8 cellular contexts compared by ENCODE assay signal in genomic region chr20:7285918-7286556, GRCh38.
A peak's percentile ranks its signal among the peaks of the same experiment; 100 is the strongest.
DNase-seq lines count a peak whose midpoint lies in the region; ATAC-seq and TF ChIP-seq lines count a peak whose summit lies in the region.

No MANE protein-coding gene starts in this region.

- ATAC-seq in SK-N-SH treated with all-trans-retinoic acid at 6 μM for 48 hours: peak; percentile 89

- H3K36me3 Mint-ChIP-seq in HFFc6 (ENCODE audit: low read depth): no peaks in the 10 kb centered on the region
- H3K36me3 Mint-ChIP-seq in mesothelial cell of epicardium: no peaks in the 10 kb centered on the region

- H3K27me3 Mint-ChIP-seq in HFFc6 (ENCODE audit: insufficient read depth): no peaks in the 10 kb centered on the region; the same call in 1 of the 2 replicates
- peaks cover 30% of the 10 kb centered on the region for H3K27me3 Mint-ChIP-seq in mesothelial cell of epicardium (ENCODE audit: low read depth)

- TF ChIP-seq CTCF in HFFc6 (IDR thresholded peaks at IDR 0.05) (peak; percentile 74), mesothelial cell of epicardium (IDR thresholded peaks at IDR 0.05; ENCODE audit: unreplicated experiment) (peak; percentile 81)

- no peaks in the 10 kb centered on the region for H3K4me1 Mint-ChIP-seq in HFFc6 (ENCODE audit: low read depth)
- H3K4me1 Mint-ChIP-seq in mesothelial cell of epicardium: peaks cover 7% of the 10 kb centered on the region

- H3K9me3 Mint-ChIP-seq in HFFc6: peaks cover 30% of the 10 kb centered on the region
- H3K9me3 Mint-ChIP-seq in mesothelial cell of epicardium: no peaks in the 10 kb centered on the region

- H3K27ac Mint-ChIP-seq in HFFc6: no peak overlapping the region
- H3K27ac Mint-ChIP-seq in mesothelial cell of epicardium: no peak overlapping the region

- DNase-seq in activated T-cell treated with anti-CD3 and anti-CD28 coated beads, Interleukin-2, amount 50 U/mL, for 48 hours: peak; percentile 31 to 32
- no peak for DNase-seq in activated T-cell treated with anti-CD3 and anti-CD28 coated beads, Interleukin-2, amount 50 U/mL, for 1 hour
- DNase-seq in HFFc6: peak; percentile 4
- DNase-seq in NCI-H1417 treated with DMSO at 0.1 percent for 48 hours (lab: John Stamatoyannopoulos, UW): peak; percentile 54
- peak; percentile 31 for DNase-seq in epidermal melanocyte (ENCODE audit: insufficient read length, low spot score)
- peak; percentile 56 to 83 for DNase-seq in mesothelial cell of epicardium (ENCODE audit: low spot score in 2 of 2, unreplicated experiment in 2 of 2)
- DNase-seq in ureter (ENCODE audit: low spot score): peak; percentile 80

- H3K4me3 Mint-ChIP-seq in HFFc6 (no peak overlapping the region), mesothelial cell of epicardium (no peak overlapping the region)

TF ChIP-seq in SK-N-SH treated with all-trans-retinoic acid at 6 μM for 48 hours, 23 proteins besides CTCF, POLR2A, EP300 and RAD21:
- TF ChIP-seq ISL1 (CRISPR knock-in tag; IDR thresholded peaks at IDR 0.05): no peak
- no peak for TF ChIP-seq CSDC2 (CRISPR knock-in tag; IDR thresholded peaks at IDR 0.05)
- no peak for TF ChIP-seq ZNF8 (CRISPR knock-in tag; IDR thresholded peaks at IDR 0.05)
- TF ChIP-seq ZNF565 (CRISPR knock-in tag; conservative IDR thresholded peaks at IDR 0.05; ENCODE audit: low read depth): no peak
- no peak for TF ChIP-seq ZC3H10 (CRISPR knock-in tag; IDR thresholded peaks at IDR 0.05)
- TF ChIP-seq ZFP3 (CRISPR knock-in tag; IDR thresholded peaks at IDR 0.05): no peak
- no peak for TF ChIP-seq TSHZ2 (CRISPR knock-in tag; IDR thresholded peaks at IDR 0.05)
- no peak for TF ChIP-seq RARB (CRISPR knock-in tag; IDR thresholded peaks at IDR 0.05)
- no peak for TF ChIP-seq OSR1 (CRISPR knock-in tag; IDR thresholded peaks at IDR 0.05)
- TF ChIP-seq ZNF70 (CRISPR knock-in tag; IDR thresholded peaks at IDR 0.05): no peak
- no peak for TF ChIP-seq PATZ1 (CRISPR knock-in tag; IDR thresholded peaks at IDR 0.05; ENCODE audit: borderline replicate concordance)
- TF ChIP-seq CREB5 (CRISPR knock-in tag; IDR thresholded peaks at IDR 0.05; ENCODE audit: low read depth): no peak
- TF ChIP-seq SNAI2 (CRISPR knock-in tag; IDR thresholded peaks at IDR 0.05): no peak
- no peak for TF ChIP-seq POU6F1 (CRISPR knock-in tag; IDR thresholded peaks at IDR 0.05; ENCODE audit: borderline replicate concordance, low read depth)
- TF ChIP-seq GLIS3 (CRISPR knock-in tag; IDR thresholded peaks at IDR 0.05): no peak
- TF ChIP-seq PPARA (CRISPR knock-in tag; IDR thresholded peaks at IDR 0.05; ENCODE audit: borderline replicate concordance): no peak
- TF ChIP-seq ARNTL (CRISPR knock-in tag; IDR thresholded peaks at IDR 0.05; ENCODE audit: borderline replicate concordance, low read depth): no peak
- no peak for TF ChIP-seq BACH2 (CRISPR knock-in tag; IDR thresholded peaks at IDR 0.05; ENCODE audit: borderline replicate concordance)
- TF ChIP-seq ESRRG (CRISPR knock-in tag; IDR thresholded peaks at IDR 0.05): no peak
